1 cellular context compared by ENCODE assay signal in the genomic region with DNA sequence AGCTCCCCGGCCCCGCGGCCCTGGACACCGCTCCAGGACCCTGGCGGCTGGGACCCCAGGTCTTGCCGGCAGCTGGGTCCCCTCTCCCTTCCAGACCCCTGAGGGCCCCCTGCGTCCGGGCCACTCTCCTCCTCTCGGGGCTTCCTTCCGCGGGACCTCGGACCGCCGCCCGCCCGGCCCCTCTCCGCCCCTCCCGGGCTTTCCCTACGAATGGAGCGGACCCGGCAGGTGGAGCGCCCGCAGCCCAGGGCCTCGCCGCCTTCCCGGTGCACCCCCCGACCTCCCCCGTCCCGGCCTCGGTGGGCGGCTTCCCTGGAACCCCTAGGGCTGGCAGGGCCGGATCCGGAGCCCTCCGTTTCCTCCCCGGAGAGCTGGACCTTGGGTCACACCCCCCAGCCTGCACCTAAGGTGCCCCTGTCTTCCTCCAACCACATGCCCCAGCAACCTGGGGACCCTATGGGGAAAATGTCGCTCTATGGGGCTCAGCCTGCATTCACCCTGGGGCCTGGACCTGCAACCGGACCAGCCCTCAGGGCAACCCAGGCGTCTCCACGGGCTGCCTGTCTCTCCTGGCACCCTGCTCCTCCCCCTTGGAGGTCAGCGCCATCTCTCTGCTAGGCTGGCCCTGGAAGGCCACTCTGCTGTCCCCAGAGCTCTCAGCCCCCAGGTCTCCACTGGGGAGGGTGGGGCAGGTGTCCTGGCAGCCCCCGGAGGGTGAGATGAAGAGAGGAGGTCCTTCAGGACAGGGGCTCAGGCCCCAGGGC.
TF ChIP-seq lines count a peak whose summit lies in the region.

No MANE protein-coding gene starts in this region.

TF ChIP-seq in IMR-90, 13 proteins besides CTCF, POLR2A, EP300 and RAD21 (continued from another document):
- TF ChIP-seq RCOR1 (IDR thresholded peaks at IDR 0.05; ENCODE audit: insufficient replicate concordance, low read length) (no peak), SMC3 (IDR thresholded peaks at IDR 0.05; ENCODE audit: low read depth, low read length) (no peak)
TF ChIP-seq in IMR-90: peak in this region for 0.
